In the genomic region with DNA sequence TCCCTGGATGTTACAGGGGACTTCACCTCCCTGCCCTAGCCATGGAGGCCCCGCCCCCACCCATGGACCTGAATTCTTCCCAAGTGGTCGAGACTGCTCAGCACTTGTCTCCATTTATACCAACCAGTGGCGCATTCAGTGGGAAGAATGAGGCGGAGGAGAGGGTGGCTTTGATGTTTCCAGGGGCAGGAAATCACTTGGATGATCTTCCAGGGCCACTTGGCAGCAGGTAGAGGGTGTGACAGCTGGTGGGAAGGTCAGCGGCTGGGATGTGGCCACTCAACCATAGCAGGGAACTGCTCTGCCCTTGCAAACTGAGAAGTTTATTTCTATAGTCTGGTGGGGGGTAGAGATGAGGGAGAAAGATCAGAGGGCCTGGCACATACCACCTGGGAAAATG, we compare ENCODE assay signal across 28 cellular contexts.
DNase-seq lines count a peak whose midpoint lies in the region; ATAC-seq and TF ChIP-seq lines count a peak whose summit lies in the region.
"Had no signal": no experiment of that assay in that cellular context is flagged by ENCODE, and none has a peak within 500 bp of the region (broad histone marks: within the 10 kb centered on the region; RNA-seq: fewer than 3 reads in every experiment).

No MANE protein-coding gene starts in this region.

- H3K4me1 Mint-ChIP-seq in brain (peaks cover 71% of the 10 kb centered on the region), mesothelial cell of epicardium (peaks cover 38% of the 10 kb centered on the region)
- H3K4me1 Mint-ChIP-seq: activated CD4-positive, alpha-beta T cell treated with anti-CD3 and anti-CD28 coated beads for 36 hours; activated naive CD4-positive, alpha-beta T cell treated with anti-CD3 and anti-CD28 coated beads, Interleukin-2, amount 10 ng/mL, durations not matched to agents 7 days and 5 days; activated T-helper 17 cell treated with anti-CD3 and anti-CD28 coated beads, Interleukin-2, amount 50 U/mL, for 72 hours; naive thymus-derived CD4-positive, alpha-beta T cell; stimulated activated naive B cell treated with anti-CD40 and anti-IgM and Interleukin-4, amounts not matched to agents 10 μg/mL and 1 μg/mL and 100 μg/mL, for 72 hours had no signal

- 36 to 40% (median 36%) methylated on average over 5 of the region's 5 CpGs for WGBS in psoas muscle, 3 donors

- peak overlapping the region in 1 of 5 experiments; percentile 71 for H3K4me3 Mint-ChIP-seq in brain
- no peak overlapping the region for H3K4me3 Mint-ChIP-seq in mesothelial cell of epicardium
- H3K4me3 Mint-ChIP-seq: activated CD4-positive, alpha-beta T cell treated with anti-CD3 and anti-CD28 coated beads for 36 hours; activated naive CD4-positive, alpha-beta T cell treated with anti-CD3 and anti-CD28 coated beads, Interleukin-2, amount 10 ng/mL, durations not matched to agents 7 days and 5 days; activated T-helper 17 cell treated with anti-CD3 and anti-CD28 coated beads, Interleukin-2, amount 50 U/mL, for 72 hours; naive thymus-derived CD4-positive, alpha-beta T cell; stimulated activated naive B cell treated with anti-CD40 and anti-IgM and Interleukin-4, amounts not matched to agents 10 μg/mL and 1 μg/mL and 100 μg/mL, for 72 hours; type B pancreatic cell had no signal

- DNase-seq in DMS79 treated with DMSO at 0.1 percent for 48 hours (lab: John Stamatoyannopoulos, UW), result peak; percentile 99
- DNase-seq in NCI-H1092 treated with DMSO at 0.1 percent for 48 hours (lab: John Stamatoyannopoulos, UW), result peak; percentile 84
- no peak for DNase-seq in psoas muscle
- no peak for DNase-seq in HK-2 (ENCODE audit: unreplicated experiment)
- no peak for DNase-seq in activated naive CD4-positive, alpha-beta T cell treated with anti-CD3 and anti-CD28 coated beads, Interleukin-2, amount 50 U/mL, for 72 hours (ENCODE audit: low spot score in 2 of 2)
- DNase-seq in mesothelial cell of epicardium (ENCODE audit: low spot score in 2 of 2, unreplicated experiment in 2 of 2), result no peak
- DNase-seq: activated CD4-positive, alpha-beta T cell treated with anti-CD3 and anti-CD28 coated beads for 36 hours; activated naive CD4-positive, alpha-beta T cell treated with anti-CD3 and anti-CD28 coated beads, Interleukin-2, amount 10 ng/mL, durations not matched to agents 7 days and 5 days; brain microvascular endothelial cell; cerebellar nuclear complex; esophagus squamous epithelium; foreskin keratinocyte; head of caudate nucleus; kidney; naive thymus-derived CD4-positive, alpha-beta T cell; NCI-H146; NCI-H526; occipital lobe; SIG-M5; stimulated activated naive B cell treated with anti-CD40 and anti-IgM and Interleukin-4, amounts not matched to agents 10 μg/mL and 1 μg/mL and 100 μg/mL, for 72 hours; substantia nigra; SW 1271; T-helper 9 cell had no signal

- H3K9me3 Mint-ChIP-seq in brain (no peaks in the 10 kb centered on the region), mesothelial cell of epicardium (no peaks in the 10 kb centered on the region)
- no peaks in the 10 kb centered on the region for H3K9me3 Mint-ChIP-seq in activated naive CD4-positive, alpha-beta T cell treated with anti-CD3 and anti-CD28 coated beads, Interleukin-2, amount 50 U/mL, for 72 hours
- H3K9me3 Mint-ChIP-seq: activated naive CD4-positive, alpha-beta T cell treated with anti-CD3 and anti-CD28 coated beads, Interleukin-2, amount 10 ng/mL, durations not matched to agents 7 days and 5 days; activated T-helper 17 cell treated with anti-CD3 and anti-CD28 coated beads, Interleukin-2, amount 50 U/mL, for 72 hours; stimulated activated naive B cell treated with anti-CD40 and anti-IgM and Interleukin-4, amounts not matched to agents 10 μg/mL and 1 μg/mL and 100 μg/mL, for 72 hours; type B pancreatic cell had no signal

- H3K4me1 ChIP-seq in psoas muscle, result no peaks in the 10 kb centered on the region
- H3K4me1 ChIP-seq: BLaER1, foreskin keratinocyte had no signal

- H3K36me3 Mint-ChIP-seq in brain (no peaks in the 10 kb centered on the region), mesothelial cell of epicardium (no peaks in the 10 kb centered on the region)
- H3K36me3 Mint-ChIP-seq in activated naive CD4-positive, alpha-beta T cell treated with anti-CD3 and anti-CD28 coated beads, Interleukin-2, amount 50 U/mL, for 72 hours, result no peaks in the 10 kb centered on the region
- H3K36me3 Mint-ChIP-seq: activated naive CD4-positive, alpha-beta T cell treated with anti-CD3 and anti-CD28 coated beads, Interleukin-2, amount 10 ng/mL, durations not matched to agents 7 days and 5 days; stimulated activated naive B cell treated with anti-CD40 and anti-IgM and Interleukin-4, amounts not matched to agents 10 μg/mL and 1 μg/mL and 100 μg/mL, for 72 hours had no signal

- H3K9me3 ChIP-seq in psoas muscle, result no peaks in the 10 kb centered on the region
- H3K9me3 ChIP-seq: BLaER1, esophagus squamous epithelium had no signal

- H3K27ac Mint-ChIP-seq in brain (peak overlapping the region in 3 of 5 experiments; percentile 64 to 94 (median 88)), mesothelial cell of epicardium (no peak overlapping the region)
- H3K27ac Mint-ChIP-seq in activated naive CD4-positive, alpha-beta T cell treated with anti-CD3 and anti-CD28 coated beads, Interleukin-2, amount 50 U/mL, for 72 hours, result no peak overlapping the region
- H3K27ac Mint-ChIP-seq: activated CD4-positive, alpha-beta T cell treated with anti-CD3 and anti-CD28 coated beads for 36 hours; activated naive CD4-positive, alpha-beta T cell treated with anti-CD3 and anti-CD28 coated beads, Interleukin-2, amount 10 ng/mL, durations not matched to agents 7 days and 5 days; activated T-helper 17 cell treated with anti-CD3 and anti-CD28 coated beads, Interleukin-2, amount 50 U/mL, for 72 hours; naive thymus-derived CD4-positive, alpha-beta T cell; stimulated activated naive B cell treated with anti-CD40 and anti-IgM and Interleukin-4, amounts not matched to agents 10 μg/mL and 1 μg/mL and 100 μg/mL, for 72 hours; type B pancreatic cell had no signal

- no peaks in the 10 kb centered on the region for H3K27me3 ChIP-seq in psoas muscle (ENCODE audit: insufficient read depth in 3 of 3, low read length in 2 of 3)
- H3K27me3 ChIP-seq: BLaER1, brain microvascular endothelial cell, esophagus squamous epithelium had no signal

- H3K27ac ChIP-seq in psoas muscle, result no peak overlapping the region
- H3K27ac ChIP-seq: BLaER1, brain microvascular endothelial cell, esophagus squamous epithelium, foreskin keratinocyte, skin epidermis had no signal

- no peaks in the 10 kb centered on the region for H3K36me3 ChIP-seq in psoas muscle (ENCODE audit: insufficient read depth in 1 of 2, low read depth in 1 of 2)
- H3K36me3 ChIP-seq: BLaER1, brain microvascular endothelial cell, esophagus squamous epithelium had no signal

- H3K27me3 Mint-ChIP-seq in brain (no peaks in the 10 kb centered on the region), mesothelial cell of epicardium (ENCODE audit: low read depth) (no peaks in the 10 kb centered on the region)
- H3K27me3 Mint-ChIP-seq: activated naive CD4-positive, alpha-beta T cell treated with anti-CD3 and anti-CD28 coated beads, Interleukin-2, amount 10 ng/mL, durations not matched to agents 7 days and 5 days; type B pancreatic cell had no signal

- H3K4me3 ChIP-seq in psoas muscle, result no peak overlapping the region
- H3K4me3 ChIP-seq: BLaER1, esophagus squamous epithelium, skin epidermis had no signal

- TF ChIP-seq CTCF in brain (conservative IDR thresholded peaks at IDR 0.05), result no peak
- no peak for TF ChIP-seq CTCF in psoas muscle (IDR thresholded peaks at IDR 0.05)
- TF ChIP-seq CTCF in mesothelial cell of epicardium (IDR thresholded peaks at IDR 0.05; ENCODE audit: unreplicated experiment), result no peak

- intact Hi-C loops in psoas muscle (cut with DNase I), result no loop called here

- ATAC-seq in psoas muscle, result peak; percentile 58 to 82 (median 67)
- ATAC-seq in activated naive CD4-positive, alpha-beta T cell treated with anti-CD3 and anti-CD28 coated beads, Interleukin-2, amount 50 U/mL, for 72 hours, result no peak
- ATAC-seq: activated CD4-positive, alpha-beta T cell treated with anti-CD3 and anti-CD28 coated beads for 36 hours; activated T-helper 17 cell treated with anti-CD3 and anti-CD28 coated beads, Interleukin-2, amount 50 U/mL, for 72 hours; foreskin keratinocyte; naive thymus-derived CD4-positive, alpha-beta T cell; stimulated activated naive B cell treated with anti-CD40 and anti-IgM and Interleukin-4, amounts not matched to agents 10 μg/mL and 1 μg/mL and 100 μg/mL, for 72 hours had no signal

Comparison
In these comparisons a context has a peak if more than half of its experiments do, and no peak if none do; other contexts are left out.
1. DNase-seq: peak in DMS79 treated with DMSO at 0.1 percent for 48 hours (single experiment) and NCI-H1092 treated with DMSO at 0.1 percent for 48 hours (single experiment); none in psoas muscle (0 of 2), HK-2 (single experiment), activated naive CD4-positive, alpha-beta T cell treated with anti-CD3 and anti-CD28 coated beads, Interleukin-2, amount 50 U/mL, for 72 hours (0 of 2) and mesothelial cell of epicardium (0 of 2).
2. H3K27ac Mint-ChIP-seq: peak in brain (3 of 5); none in activated naive CD4-positive, alpha-beta T cell treated with anti-CD3 and anti-CD28 coated beads, Interleukin-2, amount 50 U/mL, for 72 hours (0 of 2) and mesothelial cell of epicardium (single experiment).
3. ATAC-seq: peak in psoas muscle (4 of 4); none in activated naive CD4-positive, alpha-beta T cell treated with anti-CD3 and anti-CD28 coated beads, Interleukin-2, amount 50 U/mL, for 72 hours (0 of 2).